ENCODE assay signal across 17 cellular contexts in genomic region chrX:41889317-41890025, GRCh38. TPM values are rescaled to one million over a fixed set of nuclear protein-coding genes. Genes with fewer than 3 reads are reported as not detected.
DNase-seq lines count a peak whose midpoint lies in the region; ATAC-seq, FAIRE-seq and TF ChIP-seq lines count a peak whose summit lies in the region.
"Had no signal": no experiment of that assay in that cellular context is flagged by ENCODE, and none has a peak within 500 bp of the region (broad histone marks: within the 10 kb centered on the region; RNA-seq: fewer than 3 reads in every experiment).

No MANE protein-coding gene starts in this region.

- CTCF ChIA-PET in Panc1 (lab: Charles Lee): no interaction called here

- FAIRE-seq in GM19239 (lab: Jason Lieb, UNC) (peak; percentile 11), pancreas (lab: Jason Lieb, UNC) (no peak)
- FAIRE-seq: GM12892 had no signal

- peak; percentile 75 for ATAC-seq in Panc1
- ATAC-seq in pancreas: peak; percentile 90 to 95 (median 92)
- ATAC-seq: left ventricle myocardium superior, natural killer cell had no signal

- intact Hi-C loops in Panc1 (cut with micrococcal nuclease; ENCODE audit: unreplicated experiment): no loop called here
- intact Hi-C loops in pancreas (cut with DNase I): no loop called here

- H3K4me3 ChIP-seq in Panc1 (ENCODE audit: low read depth in 2 of 2, low read length in 2 of 2): no peak overlapping the region
- H3K4me3 ChIP-seq in pancreas: no peak overlapping the region
- H3K4me3 ChIP-seq: esophagus muscularis mucosa, SJSA1 had no signal

- no peaks in the 10 kb centered on the region for H3K36me3 ChIP-seq in Panc1 (ENCODE audit: control insufficient read depth, insufficient read depth, low read length)
- H3K36me3 ChIP-seq in pancreas: no peaks in the 10 kb centered on the region
- H3K36me3 ChIP-seq: esophagus muscularis mucosa, SJSA1 had no signal

- 5 to 25% methylated on average over 1 of the region's 1 CpG for WGBS in pancreas, 2 donors

- TF ChIP-seq CTCF in Panc1 (IDR thresholded peaks at IDR 0.05) (no peak), pancreas (IDR thresholded peaks at IDR 0.05) (no peak)

- H3K9me3 ChIP-seq in Panc1 (ENCODE audit: control insufficient read depth, insufficient read depth, low read depth, low read length): no peaks in the 10 kb centered on the region
- H3K9me3 ChIP-seq in pancreas: no peaks in the 10 kb centered on the region
- H3K9me3 ChIP-seq: esophagus muscularis mucosa, SJSA1 had no signal

- H3K27ac ChIP-seq in Panc1 (ENCODE audit: low read length) (no peak overlapping the region), epithelial cell of prostate (peak overlapping the region; percentile 25), pancreas (peak overlapping the region in 2 of 4 donors; percentile 30 to 53)
- H3K27ac ChIP-seq: C4-2B, esophagus muscularis mucosa, SJSA1 had no signal

- DNase-seq in GM19239 (ENCODE audit: insufficient read length, low spot score): no peak
- peak; percentile 10 for DNase-seq in Panc1 (ENCODE audit: low read depth, low spot score)
- no peak for DNase-seq in epithelial cell of prostate (ENCODE audit: low read depth, low spot score)
- no peak for DNase-seq in pancreas
- no peak for DNase-seq in NCI-H510A treated with DMSO at 0.1 percent for 48 hours (lab: John Stamatoyannopoulos, UW)
- no peak for DNase-seq in activated CD4-positive, alpha-beta T cell treated with anti-CD3 and anti-CD28 coated beads for 4 hours
- DNase-seq in GM03348 (ENCODE audit: low spot score): no peak
- DNase-seq in NOMO-1 (lab: John Stamatoyannopoulos, UW; ENCODE audit: unreplicated experiment in 2 of 2): no peak
- DNase-seq: activated CD4-positive, alpha-beta T cell treated with anti-CD3 and anti-CD28 coated beads, Interleukin-2, amount 50 U/mL, for 48 hours; left ventricle myocardium superior; natural killer cell; NCI-H1105; stimulated activated CD4-positive, alpha-beta T cell treated with anti-CD3 and anti-CD28 coated beads, Interleukin-15, amount 100 ng/mL, for 24 hours had no signal

- no peaks in the 10 kb centered on the region for H3K27me3 ChIP-seq in Panc1 (ENCODE audit: control insufficient read depth, insufficient read depth, low read length)
- no peaks in the 10 kb centered on the region for H3K27me3 ChIP-seq in pancreas
- H3K27me3 ChIP-seq: esophagus muscularis mucosa, SJSA1 had no signal

- in situ Hi-C loops in Panc1 (cut with HindIII; ENCODE audit: low pct_unique_long_range_greater_than_20kb, low sequenced_read_pairs): no loop called here

- POLR2A ChIA-PET in Panc1 (lab: Charles Lee): no interaction called here

- H3K4me1 ChIP-seq in Panc1 (ENCODE audit: control insufficient read depth, insufficient read depth, low read length): peaks cover 2% of the 10 kb centered on the region; the same call in 1 of the 2 replicates
- H3K4me1 ChIP-seq in pancreas: no peaks in the 10 kb centered on the region
- H3K4me1 ChIP-seq: esophagus muscularis mucosa had no signal

- no TSS peak for BruUV-seq in Panc1 (replicated peaks; lab: Mats Ljungman, UMichigan)

RNA-seq across cellular contexts. Expression of gene CASK, which starts 33.9 kb away (rescaled TPM):
- total RNA-seq in Panc1 (2021; ENCODE audit: unreplicated experiment) (33.5 TPM), pancreas (10 to 100 TPM; 21.7 to 42.5 (median 25.5) TPM)
- polyA plus RNA-seq in Panc1 (2012; ENCODE audit: insufficient read length): 14.0 TPM
- polyA plus RNA-seq in pancreas: 1 to 10 TPM; 4.7 to 6.6 TPM
